ENCODE assay signal across 17 cellular contexts in genomic region chr14:61140271-61140670, GRCh38.
"Had no signal": no experiment of that assay in that cellular context is flagged by ENCODE, and none has a peak within 500 bp of the region (broad histone marks: within the 10 kb centered on the region; RNA-seq: fewer than 3 reads in every experiment).

No MANE protein-coding gene starts in this region.

- H3K36me3 ChIP-seq: breast epithelium, prostate gland, right lobe of liver, spleen had no signal

- DNase-seq: activated CD4-positive, alpha-beta T cell treated with anti-CD3 and anti-CD28 coated beads for 1 hour; activated CD4-positive, alpha-beta T cell treated with anti-CD3 and anti-CD28 coated beads, Interleukin-2, amount 50 U/mL, for 48 hours; activated naive CD4-positive, alpha-beta T cell treated with Interleukin-2 at 50 U/mL for 16 hours; anterior cingulate cortex; dorsolateral prefrontal cortex; glutamatergic neuron; mesendoderm; nucleus accumbens; right lobe of liver; spleen; T-helper 9 cell had no signal

- H3K27ac Mint-ChIP-seq: activated T-helper 17 cell treated with anti-CD3 and anti-CD28 coated beads, Interleukin-2, amount 50 U/mL, for 72 hours; natural killer cell treated with Interleukin-12 subunit alpha and Interleukin-12 subunit beta and Interleukin-15 and Interleukin-18, amount 100 ng/mL, for 72 hours; stimulated activated naive CD8-positive, alpha-beta T cell treated with anti-CD3 and anti-CD28 coated beads, Interleukin-15, Interleukin-2, amounts not matched to agents 100 ng/mL and 50 ng/mL, for 24 hours; type B pancreatic cell had no signal

- H3K4me3 Mint-ChIP-seq: activated T-helper 17 cell treated with anti-CD3 and anti-CD28 coated beads, Interleukin-2, amount 50 U/mL, for 72 hours; natural killer cell treated with Interleukin-12 subunit alpha and Interleukin-12 subunit beta and Interleukin-15 and Interleukin-18, amount 100 ng/mL, for 72 hours; stimulated activated naive CD8-positive, alpha-beta T cell treated with anti-CD3 and anti-CD28 coated beads, Interleukin-15, Interleukin-2, amounts not matched to agents 100 ng/mL and 50 ng/mL, for 24 hours; type B pancreatic cell had no signal

- H3K27me3 ChIP-seq: breast epithelium, dorsolateral prefrontal cortex, right lobe of liver, spleen had no signal

- H3K4me3 ChIP-seq: breast epithelium, dorsolateral prefrontal cortex, prostate gland, right lobe of liver, spleen had no signal

- H3K27ac ChIP-seq: breast epithelium, dorsolateral prefrontal cortex, prostate gland, right lobe of liver, spleen had no signal

- ATAC-seq: natural killer cell treated with Interleukin-12 subunit alpha and Interleukin-12 subunit beta and Interleukin-15 and Interleukin-18, amount 100 ng/mL, for 72 hours; right lobe of liver had no signal

- H3K4me1 ChIP-seq: prostate gland, right lobe of liver, spleen had no signal

- H3K27me3 Mint-ChIP-seq: type B pancreatic cell had no signal

- H3K4me1 Mint-ChIP-seq: activated T-helper 17 cell treated with anti-CD3 and anti-CD28 coated beads, Interleukin-2, amount 50 U/mL, for 72 hours had no signal

- H3K9me3 ChIP-seq: prostate gland, right lobe of liver had no signal
